ENCODE assay signal across 1 cellular context in the genomic region with DNA sequence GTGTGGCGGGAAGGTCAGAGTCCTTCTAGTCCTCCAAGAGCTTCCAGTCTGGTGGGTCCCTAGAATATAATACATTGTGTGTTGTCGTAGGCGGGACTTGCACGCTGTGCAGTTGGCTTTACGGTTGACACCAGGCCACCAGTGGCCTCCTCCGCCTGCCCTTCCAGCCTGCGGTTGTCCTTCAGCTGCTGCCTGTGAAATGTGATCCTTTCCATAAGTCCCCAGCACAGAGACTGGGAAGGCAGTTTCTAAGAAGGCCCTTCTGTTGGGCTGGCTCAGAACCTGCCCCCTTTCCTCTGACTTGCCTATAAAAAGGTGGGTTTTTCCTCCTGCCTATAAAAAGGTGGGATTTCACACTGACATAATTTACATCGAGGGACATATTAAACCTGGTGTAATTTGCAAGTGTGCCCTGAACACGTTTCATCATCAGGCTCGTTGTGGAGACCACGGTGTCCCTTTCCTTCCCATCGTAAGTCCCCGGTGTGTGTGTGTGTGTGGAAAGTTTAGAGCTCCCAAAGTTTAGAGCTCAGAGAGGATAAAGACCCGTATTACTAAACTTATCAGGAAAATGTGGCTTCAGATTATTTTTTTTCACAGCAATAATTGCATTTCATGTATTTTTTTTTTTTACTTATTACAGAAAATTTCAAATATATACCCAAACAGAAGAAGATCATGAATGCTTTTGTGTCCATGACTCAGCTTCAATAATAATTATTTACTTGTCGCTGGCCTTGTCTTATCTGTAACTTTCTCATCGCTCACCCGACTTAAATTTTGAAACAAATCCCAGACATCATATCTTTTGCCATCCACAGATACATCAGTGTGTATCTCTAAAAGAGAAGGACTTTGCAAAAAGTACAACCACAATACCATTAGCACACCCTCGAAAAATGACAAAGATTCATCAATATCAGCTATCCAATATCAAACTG.
TF ChIP-seq lines count a peak whose summit lies in the region.

No MANE protein-coding gene starts in this region.

TF ChIP-seq in H1, 55 proteins besides CTCF, POLR2A, EP300 and RAD21 (continued from another document):
- TF ChIP-seq, protein P1, sequence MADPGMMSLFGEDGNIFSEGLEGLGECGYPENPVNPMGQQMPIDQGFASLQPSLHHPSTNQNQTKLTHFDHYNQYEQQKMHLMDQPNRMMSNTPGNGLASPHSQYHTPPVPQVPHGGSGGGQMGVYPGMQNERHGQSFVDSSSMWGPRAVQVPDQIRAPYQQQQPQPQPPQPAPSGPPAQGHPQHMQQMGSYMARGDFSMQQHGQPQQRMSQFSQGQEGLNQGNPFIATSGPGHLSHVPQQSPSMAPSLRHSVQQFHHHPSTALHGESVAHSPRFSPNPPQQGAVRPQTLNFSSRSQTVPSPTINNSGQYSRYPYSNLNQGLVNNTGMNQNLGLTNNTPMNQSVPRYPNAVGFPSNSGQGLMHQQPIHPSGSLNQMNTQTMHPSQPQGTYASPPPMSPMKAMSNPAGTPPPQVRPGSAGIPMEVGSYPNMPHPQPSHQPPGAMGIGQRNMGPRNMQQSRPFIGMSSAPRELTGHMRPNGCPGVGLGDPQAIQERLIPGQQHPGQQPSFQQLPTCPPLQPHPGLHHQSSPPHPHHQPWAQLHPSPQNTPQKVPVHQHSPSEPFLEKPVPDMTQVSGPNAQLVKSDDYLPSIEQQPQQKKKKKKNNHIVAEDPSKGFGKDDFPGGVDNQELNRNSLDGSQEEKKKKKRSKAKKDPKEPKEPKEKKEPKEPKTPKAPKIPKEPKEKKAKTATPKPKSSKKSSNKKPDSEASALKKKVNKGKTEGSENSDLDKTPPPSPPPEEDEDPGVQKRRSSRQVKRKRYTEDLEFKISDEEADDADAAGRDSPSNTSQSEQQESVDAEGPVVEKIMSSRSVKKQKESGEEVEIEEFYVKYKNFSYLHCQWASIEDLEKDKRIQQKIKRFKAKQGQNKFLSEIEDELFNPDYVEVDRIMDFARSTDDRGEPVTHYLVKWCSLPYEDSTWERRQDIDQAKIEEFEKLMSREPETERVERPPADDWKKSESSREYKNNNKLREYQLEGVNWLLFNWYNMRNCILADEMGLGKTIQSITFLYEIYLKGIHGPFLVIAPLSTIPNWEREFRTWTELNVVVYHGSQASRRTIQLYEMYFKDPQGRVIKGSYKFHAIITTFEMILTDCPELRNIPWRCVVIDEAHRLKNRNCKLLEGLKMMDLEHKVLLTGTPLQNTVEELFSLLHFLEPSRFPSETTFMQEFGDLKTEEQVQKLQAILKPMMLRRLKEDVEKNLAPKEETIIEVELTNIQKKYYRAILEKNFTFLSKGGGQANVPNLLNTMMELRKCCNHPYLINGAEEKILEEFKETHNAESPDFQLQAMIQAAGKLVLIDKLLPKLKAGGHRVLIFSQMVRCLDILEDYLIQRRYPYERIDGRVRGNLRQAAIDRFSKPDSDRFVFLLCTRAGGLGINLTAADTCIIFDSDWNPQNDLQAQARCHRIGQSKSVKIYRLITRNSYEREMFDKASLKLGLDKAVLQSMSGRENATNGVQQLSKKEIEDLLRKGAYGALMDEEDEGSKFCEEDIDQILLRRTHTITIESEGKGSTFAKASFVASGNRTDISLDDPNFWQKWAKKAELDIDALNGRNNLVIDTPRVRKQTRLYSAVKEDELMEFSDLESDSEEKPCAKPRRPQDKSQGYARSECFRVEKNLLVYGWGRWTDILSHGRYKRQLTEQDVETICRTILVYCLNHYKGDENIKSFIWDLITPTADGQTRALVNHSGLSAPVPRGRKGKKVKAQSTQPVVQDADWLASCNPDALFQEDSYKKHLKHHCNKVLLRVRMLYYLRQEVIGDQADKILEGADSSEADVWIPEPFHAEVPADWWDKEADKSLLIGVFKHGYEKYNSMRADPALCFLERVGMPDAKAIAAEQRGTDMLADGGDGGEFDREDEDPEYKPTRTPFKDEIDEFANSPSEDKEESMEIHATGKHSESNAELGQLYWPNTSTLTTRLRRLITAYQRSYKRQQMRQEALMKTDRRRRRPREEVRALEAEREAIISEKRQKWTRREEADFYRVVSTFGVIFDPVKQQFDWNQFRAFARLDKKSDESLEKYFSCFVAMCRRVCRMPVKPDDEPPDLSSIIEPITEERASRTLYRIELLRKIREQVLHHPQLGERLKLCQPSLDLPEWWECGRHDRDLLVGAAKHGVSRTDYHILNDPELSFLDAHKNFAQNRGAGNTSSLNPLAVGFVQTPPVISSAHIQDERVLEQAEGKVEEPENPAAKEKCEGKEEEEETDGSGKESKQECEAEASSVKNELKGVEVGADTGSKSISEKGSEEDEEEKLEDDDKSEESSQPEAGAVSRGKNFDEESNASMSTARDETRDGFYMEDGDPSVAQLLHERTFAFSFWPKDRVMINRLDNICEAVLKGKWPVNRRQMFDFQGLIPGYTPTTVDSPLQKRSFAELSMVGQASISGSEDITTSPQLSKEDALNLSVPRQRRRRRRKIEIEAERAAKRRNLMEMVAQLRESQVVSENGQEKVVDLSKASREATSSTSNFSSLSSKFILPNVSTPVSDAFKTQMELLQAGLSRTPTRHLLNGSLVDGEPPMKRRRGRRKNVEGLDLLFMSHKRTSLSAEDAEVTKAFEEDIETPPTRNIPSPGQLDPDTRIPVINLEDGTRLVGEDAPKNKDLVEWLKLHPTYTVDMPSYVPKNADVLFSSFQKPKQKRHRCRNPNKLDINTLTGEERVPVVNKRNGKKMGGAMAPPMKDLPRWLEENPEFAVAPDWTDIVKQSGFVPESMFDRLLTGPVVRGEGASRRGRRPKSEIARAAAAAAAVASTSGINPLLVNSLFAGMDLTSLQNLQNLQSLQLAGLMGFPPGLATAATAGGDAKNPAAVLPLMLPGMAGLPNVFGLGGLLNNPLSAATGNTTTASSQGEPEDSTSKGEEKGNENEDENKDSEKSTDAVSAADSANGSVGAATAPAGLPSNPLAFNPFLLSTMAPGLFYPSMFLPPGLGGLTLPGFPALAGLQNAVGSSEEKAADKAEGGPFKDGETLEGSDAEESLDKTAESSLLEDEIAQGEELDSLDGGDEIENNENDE (IDR thresholded peaks at IDR 0.05; ENCODE audit: insufficient replicate concordance, low read length): no peak
